ENCODE assay signal across 26 cellular contexts in genomic region chr12:95614384-95614982, GRCh38.
"Had no signal": no experiment of that assay in that cellular context is flagged by ENCODE, and none has a peak within 500 bp of the region (broad histone marks: within the 10 kb centered on the region; RNA-seq: fewer than 3 reads in every experiment).

No MANE protein-coding gene starts in this region.

- ATAC-seq: esophagus mucosa; gastroesophageal sphincter; left lobe of liver; natural killer cell treated with Interleukin-12 subunit alpha and Interleukin-12 subunit beta and Interleukin-15 and Interleukin-18, amount 100 ng/mL, for 72 hours; sciatic nerve; stimulated activated memory B cell treated with anti-CD40 and anti-IgM and Interleukin-4, amounts not matched to agents 10 μg/mL and 1 μg/mL and 100 μg/mL, for 72 hours had no signal

- DNase-seq: effector memory CD4-positive, alpha-beta T cell; foreskin fibroblast; glutamatergic neuron; kidney glomerular epithelial cell; mesenchymal stem cell; midbrain; nucleus accumbens; spleen; stimulated activated CD4-positive, alpha-beta T cell treated with anti-CD3 and anti-CD28 coated beads, Interleukin-15, amount 100 ng/mL, for 24 hours; stimulated activated CD4-positive, alpha-beta T cell treated with anti-CD3 and anti-CD28 coated beads, Interleukin-1b, Interleukin-23, amount 100 ng/mL, for 48 hours; stimulated activated CD4-positive, alpha-beta T cell treated with anti-CD3 and anti-CD28 coated beads, Interleukin-4, amount 100 ng/mL, for 24 hours; tibial artery; upper lobe of left lung; uterus had no signal

- H3K27ac Mint-ChIP-seq: natural killer cell treated with Interleukin-12 subunit alpha and Interleukin-12 subunit beta and Interleukin-15 and Interleukin-18, amount 100 ng/mL, for 72 hours; neural progenitor cell; stimulated activated memory B cell treated with anti-CD40 and anti-IgM and Interleukin-4, amounts not matched to agents 10 μg/mL and 1 μg/mL and 100 μg/mL, for 72 hours; stimulated activated naive CD8-positive, alpha-beta T cell treated with anti-CD3 and anti-CD28 coated beads, Interleukin-15, Interleukin-2, amounts not matched to agents 100 ng/mL and 50 ng/mL, for 24 hours had no signal

- H3K9me3 Mint-ChIP-seq: natural killer cell treated with Interleukin-12 subunit alpha and Interleukin-12 subunit beta and Interleukin-15 and Interleukin-18, amount 100 ng/mL, for 72 hours; neural progenitor cell; stimulated activated memory B cell treated with anti-CD40 and anti-IgM and Interleukin-4, amounts not matched to agents 10 μg/mL and 1 μg/mL and 100 μg/mL, for 72 hours; stimulated activated naive CD8-positive, alpha-beta T cell treated with anti-CD3 and anti-CD28 coated beads, Interleukin-15, Interleukin-2, amounts not matched to agents 100 ng/mL and 50 ng/mL, for 24 hours had no signal

- H3K4me1 ChIP-seq: gastroesophageal sphincter, neural progenitor cell, parathyroid adenoma, prostate gland, tibial artery, uterus had no signal

- H3K36me3 Mint-ChIP-seq: natural killer cell treated with Interleukin-12 subunit alpha and Interleukin-12 subunit beta and Interleukin-15 and Interleukin-18, amount 100 ng/mL, for 72 hours; neural progenitor cell; stimulated activated memory B cell treated with anti-CD40 and anti-IgM and Interleukin-4, amounts not matched to agents 10 μg/mL and 1 μg/mL and 100 μg/mL, for 72 hours had no signal

- H3K36me3 ChIP-seq: gastroesophageal sphincter, neural progenitor cell, prostate gland, spleen, tibial artery, upper lobe of left lung, uterus had no signal

- H3K4me3 ChIP-seq: gastroesophageal sphincter, hepatocyte, lung, neural progenitor cell, prostate gland, spleen, tibial artery, upper lobe of left lung, uterus had no signal

- H3K27me3 Mint-ChIP-seq: stimulated activated naive CD8-positive, alpha-beta T cell treated with anti-CD3 and anti-CD28 coated beads, Interleukin-15, Interleukin-2, amounts not matched to agents 100 ng/mL and 50 ng/mL, for 24 hours had no signal

- H3K9me3 ChIP-seq: gastroesophageal sphincter, prostate gland, spleen, tibial artery, upper lobe of left lung, uterus had no signal

- H3K27ac ChIP-seq: gastroesophageal sphincter, hepatocyte, neural progenitor cell, parathyroid adenoma, prostate gland, spleen, tibial artery, upper lobe of left lung, uterus had no signal

- H3K27me3 ChIP-seq: gastroesophageal sphincter, hepatocyte, neural progenitor cell, spleen, tibial artery, upper lobe of left lung, uterus had no signal

- H3K4me3 Mint-ChIP-seq: natural killer cell treated with Interleukin-12 subunit alpha and Interleukin-12 subunit beta and Interleukin-15 and Interleukin-18, amount 100 ng/mL, for 72 hours; neural progenitor cell; stimulated activated memory B cell treated with anti-CD40 and anti-IgM and Interleukin-4, amounts not matched to agents 10 μg/mL and 1 μg/mL and 100 μg/mL, for 72 hours; stimulated activated naive CD8-positive, alpha-beta T cell treated with anti-CD3 and anti-CD28 coated beads, Interleukin-15, Interleukin-2, amounts not matched to agents 100 ng/mL and 50 ng/mL, for 24 hours had no signal

- H3K4me1 Mint-ChIP-seq: neural progenitor cell; stimulated activated memory B cell treated with anti-CD40 and anti-IgM and Interleukin-4, amounts not matched to agents 10 μg/mL and 1 μg/mL and 100 μg/mL, for 72 hours had no signal
